ENCODE assay signal across 2 cellular contexts in the genomic region with DNA sequence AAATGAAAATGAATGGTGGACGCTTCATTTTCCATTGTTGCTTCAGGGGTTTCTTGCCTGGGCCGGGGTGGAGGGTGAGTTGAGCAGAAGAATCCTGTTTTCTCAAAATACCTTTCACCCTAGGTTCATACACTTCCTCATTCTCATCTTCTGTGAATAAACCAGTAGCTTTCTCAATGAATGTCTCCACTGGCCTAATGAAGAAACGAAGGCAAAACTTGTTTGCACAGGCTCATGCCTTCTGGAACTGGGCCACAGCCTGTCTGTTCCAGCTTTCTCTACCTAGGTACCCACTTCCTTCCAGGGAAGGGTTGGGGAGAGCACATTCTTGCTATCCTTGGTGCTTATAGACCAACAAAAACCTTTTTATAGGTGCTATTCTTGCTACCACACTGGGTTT.
TF ChIP-seq lines count a peak whose summit lies in the region.

No MANE protein-coding gene starts in this region.

TF ChIP-seq in SK-N-SH, 30 proteins besides CTCF, POLR2A, EP300 and RAD21 (continued from another document):
- TF ChIP-seq, protein P1, sequence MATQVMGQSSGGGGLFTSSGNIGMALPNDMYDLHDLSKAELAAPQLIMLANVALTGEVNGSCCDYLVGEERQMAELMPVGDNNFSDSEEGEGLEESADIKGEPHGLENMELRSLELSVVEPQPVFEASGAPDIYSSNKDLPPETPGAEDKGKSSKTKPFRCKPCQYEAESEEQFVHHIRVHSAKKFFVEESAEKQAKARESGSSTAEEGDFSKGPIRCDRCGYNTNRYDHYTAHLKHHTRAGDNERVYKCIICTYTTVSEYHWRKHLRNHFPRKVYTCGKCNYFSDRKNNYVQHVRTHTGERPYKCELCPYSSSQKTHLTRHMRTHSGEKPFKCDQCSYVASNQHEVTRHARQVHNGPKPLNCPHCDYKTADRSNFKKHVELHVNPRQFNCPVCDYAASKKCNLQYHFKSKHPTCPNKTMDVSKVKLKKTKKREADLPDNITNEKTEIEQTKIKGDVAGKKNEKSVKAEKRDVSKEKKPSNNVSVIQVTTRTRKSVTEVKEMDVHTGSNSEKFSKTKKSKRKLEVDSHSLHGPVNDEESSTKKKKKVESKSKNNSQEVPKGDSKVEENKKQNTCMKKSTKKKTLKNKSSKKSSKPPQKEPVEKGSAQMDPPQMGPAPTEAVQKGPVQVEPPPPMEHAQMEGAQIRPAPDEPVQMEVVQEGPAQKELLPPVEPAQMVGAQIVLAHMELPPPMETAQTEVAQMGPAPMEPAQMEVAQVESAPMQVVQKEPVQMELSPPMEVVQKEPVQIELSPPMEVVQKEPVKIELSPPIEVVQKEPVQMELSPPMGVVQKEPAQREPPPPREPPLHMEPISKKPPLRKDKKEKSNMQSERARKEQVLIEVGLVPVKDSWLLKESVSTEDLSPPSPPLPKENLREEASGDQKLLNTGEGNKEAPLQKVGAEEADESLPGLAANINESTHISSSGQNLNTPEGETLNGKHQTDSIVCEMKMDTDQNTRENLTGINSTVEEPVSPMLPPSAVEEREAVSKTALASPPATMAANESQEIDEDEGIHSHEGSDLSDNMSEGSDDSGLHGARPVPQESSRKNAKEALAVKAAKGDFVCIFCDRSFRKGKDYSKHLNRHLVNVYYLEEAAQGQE (IDR thresholded peaks at IDR 0.05; ENCODE audit: low read depth, low read length) = no peak
- TF ChIP-seq SIN3A (IDR thresholded peaks at IDR 0.05; ENCODE audit: borderline replicate concordance, low read depth, low read length) (no peak), RFX5 (IDR thresholded peaks at IDR 0.05; ENCODE audit: low read length) (no peak), GABPA (IDR thresholded peaks at IDR 0.05; ENCODE audit: low read depth) (no peak), JUND (IDR thresholded peaks at IDR 0.05) (no peak), FOXJ3 (CRISPR knock-in tag; IDR thresholded peaks at IDR 0.05) (no peak), TAF1 (IDR thresholded peaks at IDR 0.05; ENCODE audit: borderline replicate concordance, low read depth, low read length) (no peak)
- TF ChIP-seq, protein P2, sequence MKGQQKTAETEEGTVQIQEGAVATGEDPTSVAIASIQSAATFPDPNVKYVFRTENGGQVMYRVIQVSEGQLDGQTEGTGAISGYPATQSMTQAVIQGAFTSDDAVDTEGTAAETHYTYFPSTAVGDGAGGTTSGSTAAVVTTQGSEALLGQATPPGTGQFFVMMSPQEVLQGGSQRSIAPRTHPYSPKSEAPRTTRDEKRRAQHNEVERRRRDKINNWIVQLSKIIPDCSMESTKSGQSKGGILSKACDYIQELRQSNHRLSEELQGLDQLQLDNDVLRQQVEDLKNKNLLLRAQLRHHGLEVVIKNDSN (IDR thresholded peaks at IDR 0.05; ENCODE audit: borderline replicate concordance, low read depth) = no peak
- TF ChIP-seq, protein P3, sequence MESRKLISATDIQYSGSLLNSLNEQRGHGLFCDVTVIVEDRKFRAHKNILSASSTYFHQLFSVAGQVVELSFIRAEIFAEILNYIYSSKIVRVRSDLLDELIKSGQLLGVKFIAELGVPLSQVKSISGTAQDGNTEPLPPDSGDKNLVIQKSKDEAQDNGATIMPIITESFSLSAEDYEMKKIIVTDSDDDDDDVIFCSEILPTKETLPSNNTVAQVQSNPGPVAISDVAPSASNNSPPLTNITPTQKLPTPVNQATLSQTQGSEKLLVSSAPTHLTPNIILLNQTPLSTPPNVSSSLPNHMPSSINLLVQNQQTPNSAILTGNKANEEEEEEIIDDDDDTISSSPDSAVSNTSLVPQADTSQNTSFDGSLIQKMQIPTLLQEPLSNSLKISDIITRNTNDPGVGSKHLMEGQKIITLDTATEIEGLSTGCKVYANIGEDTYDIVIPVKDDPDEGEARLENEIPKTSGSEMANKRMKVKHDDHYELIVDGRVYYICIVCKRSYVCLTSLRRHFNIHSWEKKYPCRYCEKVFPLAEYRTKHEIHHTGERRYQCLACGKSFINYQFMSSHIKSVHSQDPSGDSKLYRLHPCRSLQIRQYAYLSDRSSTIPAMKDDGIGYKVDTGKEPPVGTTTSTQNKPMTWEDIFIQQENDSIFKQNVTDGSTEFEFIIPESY (IDR thresholded peaks at IDR 0.05; ENCODE audit: borderline replicate concordance, low read depth) = no peak

TF ChIP-seq in SK-N-SH treated with all-trans-retinoic acid at 6 μM for 48 hours, 23 proteins besides CTCF, POLR2A, EP300 and RAD21 (continued from another document):
- TF ChIP-seq, protein P4, sequence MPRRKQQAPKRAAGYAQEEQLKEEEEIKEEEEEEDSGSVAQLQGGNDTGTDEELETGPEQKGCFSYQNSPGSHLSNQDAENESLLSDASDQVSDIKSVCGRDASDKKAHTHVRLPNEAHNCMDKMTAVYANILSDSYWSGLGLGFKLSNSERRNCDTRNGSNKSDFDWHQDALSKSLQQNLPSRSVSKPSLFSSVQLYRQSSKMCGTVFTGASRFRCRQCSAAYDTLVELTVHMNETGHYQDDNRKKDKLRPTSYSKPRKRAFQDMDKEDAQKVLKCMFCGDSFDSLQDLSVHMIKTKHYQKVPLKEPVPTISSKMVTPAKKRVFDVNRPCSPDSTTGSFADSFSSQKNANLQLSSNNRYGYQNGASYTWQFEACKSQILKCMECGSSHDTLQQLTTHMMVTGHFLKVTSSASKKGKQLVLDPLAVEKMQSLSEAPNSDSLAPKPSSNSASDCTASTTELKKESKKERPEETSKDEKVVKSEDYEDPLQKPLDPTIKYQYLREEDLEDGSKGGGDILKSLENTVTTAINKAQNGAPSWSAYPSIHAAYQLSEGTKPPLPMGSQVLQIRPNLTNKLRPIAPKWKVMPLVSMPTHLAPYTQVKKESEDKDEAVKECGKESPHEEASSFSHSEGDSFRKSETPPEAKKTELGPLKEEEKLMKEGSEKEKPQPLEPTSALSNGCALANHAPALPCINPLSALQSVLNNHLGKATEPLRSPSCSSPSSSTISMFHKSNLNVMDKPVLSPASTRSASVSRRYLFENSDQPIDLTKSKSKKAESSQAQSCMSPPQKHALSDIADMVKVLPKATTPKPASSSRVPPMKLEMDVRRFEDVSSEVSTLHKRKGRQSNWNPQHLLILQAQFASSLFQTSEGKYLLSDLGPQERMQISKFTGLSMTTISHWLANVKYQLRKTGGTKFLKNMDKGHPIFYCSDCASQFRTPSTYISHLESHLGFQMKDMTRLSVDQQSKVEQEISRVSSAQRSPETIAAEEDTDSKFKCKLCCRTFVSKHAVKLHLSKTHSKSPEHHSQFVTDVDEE (CRISPR knock-in tag; IDR thresholded peaks at IDR 0.05) = no peak
- TF ChIP-seq, protein P5, sequence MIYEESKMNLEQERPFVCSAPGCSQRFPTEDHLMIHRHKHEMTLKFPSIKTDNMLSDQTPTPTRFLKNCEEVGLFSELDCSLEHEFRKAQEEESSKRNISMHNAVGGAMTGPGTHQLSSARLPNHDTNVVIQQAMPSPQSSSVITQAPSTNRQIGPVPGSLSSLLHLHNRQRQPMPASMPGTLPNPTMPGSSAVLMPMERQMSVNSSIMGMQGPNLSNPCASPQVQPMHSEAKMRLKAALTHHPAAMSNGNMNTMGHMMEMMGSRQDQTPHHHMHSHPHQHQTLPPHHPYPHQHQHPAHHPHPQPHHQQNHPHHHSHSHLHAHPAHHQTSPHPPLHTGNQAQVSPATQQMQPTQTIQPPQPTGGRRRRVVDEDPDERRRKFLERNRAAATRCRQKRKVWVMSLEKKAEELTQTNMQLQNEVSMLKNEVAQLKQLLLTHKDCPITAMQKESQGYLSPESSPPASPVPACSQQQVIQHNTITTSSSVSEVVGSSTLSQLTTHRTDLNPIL (CRISPR knock-in tag; IDR thresholded peaks at IDR 0.05; ENCODE audit: low read depth) = no peak
- TF ChIP-seq TCF4 (CRISPR knock-in tag; IDR thresholded peaks at IDR 0.05; ENCODE audit: borderline replicate concordance) = no peak
- no peak for TF ChIP-seq PPARA (CRISPR knock-in tag; IDR thresholded peaks at IDR 0.05; ENCODE audit: borderline replicate concordance)
- TF ChIP-seq ISL1 (CRISPR knock-in tag; IDR thresholded peaks at IDR 0.05) = no peak
- TF ChIP-seq ESRRG (CRISPR knock-in tag; IDR thresholded peaks at IDR 0.05) = no peak
- TF ChIP-seq ZNF8 (CRISPR knock-in tag; IDR thresholded peaks at IDR 0.05) = no peak
- no peak for TF ChIP-seq BACH2 (CRISPR knock-in tag; IDR thresholded peaks at IDR 0.05; ENCODE audit: borderline replicate concordance)
- TF ChIP-seq ARNTL (CRISPR knock-in tag; IDR thresholded peaks at IDR 0.05; ENCODE audit: borderline replicate concordance, low read depth) = no peak
